ENCODE assay signal across 8 cellular contexts in genomic region chr10:110919349-110919931, GRCh38. TPM values are rescaled to one million over a fixed set of nuclear protein-coding genes. Genes with fewer than 3 reads are reported as not detected.
DNase-seq lines count a peak whose midpoint lies in the region; ATAC-seq and TF ChIP-seq lines count a peak whose summit lies in the region.

Gene SHOC2, plus strand, starts transcription at chr10:110919604. Its CDS starts 44,755 bp downstream, at chr10:110964359.

- no peaks in the 10 kb centered on the region for H3K9me3 Mint-ChIP-seq in activated naive CD4-positive, alpha-beta T cell treated with anti-CD3 and anti-CD28 coated beads, Interleukin-2, amount 10 ng/mL, durations not matched to agents 7 days and 5 days

- DNase-seq in NCI-H1436 (lab: John Stamatoyannopoulos, UW) (peak; percentile 85), NCI-H1436 treated with DMSO at 0.1 percent for 48 hours (lab: John Stamatoyannopoulos, UW) (no peak), Panc1 (ENCODE audit: low read depth, low spot score) (no peak), Right ventricle myocardium superior (peak; percentile 100), prostate gland (ENCODE audit: low spot score) (peak; percentile 99), aorta (peak; percentile 99 to 100)
- peak; percentile 99 for DNase-seq in activated naive CD4-positive, alpha-beta T cell treated with anti-CD3 and anti-CD28 coated beads, Interleukin-2, amount 10 ng/mL, durations not matched to agents 7 days and 5 days

- POLR2A ChIA-PET in Panc1 (lab: Charles Lee): interaction anchor here (0.6 to 1.8 kb wide), 6 partner anchors 9 to 626 kb away, joined by 4 to 14 read pairs (median 8); no protein-coding TSS in a partner anchor

- ATAC-seq in HG02798 (IDR thresholded peaks at IDR 0.05; ENCODE audit: poor library complexity, unreplicated experiment) (peak; percentile 17), Panc1 (peak; percentile 64), Right ventricle myocardium superior (ENCODE audit: poor library complexity) (peak; percentile 51), aorta (ENCODE audit: low FRiP score) (peak; percentile 60)

- no peaks in the 10 kb centered on the region for H3K9me3 ChIP-seq in Panc1 (ENCODE audit: control insufficient read depth, insufficient read depth, low read depth, low read length)
- no peaks in the 10 kb centered on the region for H3K9me3 ChIP-seq in prostate gland
- no peaks in the 10 kb centered on the region for H3K9me3 ChIP-seq in aorta (ENCODE audit: control insufficient read depth, low read length)

- 1% methylated on average over 52 of the region's 61 CpGs for WGBS in prostate gland
- WGBS in aorta, 2 donors: 0 to 1% methylated on average over 47 to 61 of the region's 61 CpGs

- H3K27ac ChIP-seq in Panc1 (ENCODE audit: low read length): peak within 1 kb of the TSS; percentile 96
- H3K27ac ChIP-seq in prostate gland: peak within 1 kb of the TSS; percentile 97 to 99
- H3K27ac ChIP-seq in aorta (ENCODE audit: low read depth in 1 of 2, low read length in 2 of 2): peak within 1 kb of the TSS; percentile 93 to 98

- peak; percentile 80 for TF ChIP-seq POLR2A in prostate gland (IDR thresholded peaks at IDR 0.05)

- H3K4me3 Mint-ChIP-seq in activated naive CD4-positive, alpha-beta T cell treated with anti-CD3 and anti-CD28 coated beads, Interleukin-2, amount 10 ng/mL, durations not matched to agents 7 days and 5 days: peak within 1 kb of the TSS; percentile 91

- TF ChIP-seq CTCF in Panc1 (IDR thresholded peaks at IDR 0.05) (peak; percentile 25; the same call in 1 of the 2 replicates), prostate gland (IDR thresholded peaks at IDR 0.05) (peak in 1 of 4 experiments; percentile 14)

- intact Hi-C loops in Panc1 (cut with micrococcal nuclease; ENCODE audit: unreplicated experiment) (no loop called here), Right ventricle myocardium superior (cut with DNase I) (no loop called here), prostate gland (cut with DNase I) (loop anchor here (10.0 kb wide), 1 partner anchor 615 kb away; the partner anchor contains the start of gene SMNDC1), aorta (cut with DNase I) (loop anchor here in 1 of 2 donors (2.0 kb wide), 1 partner anchor 47 kb away; no protein-coding TSS in a partner anchor)

- BruUV-seq in Panc1 (replicated peaks; lab: Mats Ljungman, UMichigan): no TSS peak

- CTCF ChIA-PET in Panc1 (lab: Charles Lee): interaction anchor here (0.6 to 1.0 kb wide), 4 partner anchors 48 to 297 kb away, joined by 3 to 13 read pairs (median 7); no protein-coding TSS in a partner anchor
- CTCF ChIA-PET in activated naive CD4-positive, alpha-beta T cell treated with anti-CD3 and anti-CD28 coated beads, Interleukin-2, amount 10 ng/mL, durations not matched to agents 7 days and 5 days (lab: Charles Lee): interaction anchor here (1.5 to 1.7 kb wide), 2 partner anchors 26 to 115 kb away, joined by 5 to 8 read pairs; no protein-coding TSS in a partner anchor

- H3K4me1 Mint-ChIP-seq in activated naive CD4-positive, alpha-beta T cell treated with anti-CD3 and anti-CD28 coated beads, Interleukin-2, amount 10 ng/mL, durations not matched to agents 7 days and 5 days: peaks cover 42% of the 10 kb centered on the region

- in situ Hi-C loops in Panc1 (cut with HindIII; ENCODE audit: low pct_unique_long_range_greater_than_20kb, low sequenced_read_pairs): no loop called here

- H3K27me3 ChIP-seq in Panc1 (ENCODE audit: control insufficient read depth, insufficient read depth, low read length): no peaks in the 10 kb centered on the region
- no peaks in the 10 kb centered on the region for H3K27me3 ChIP-seq in prostate gland (replicated peaks; ENCODE audit: insufficient read depth)
- no peaks in the 10 kb centered on the region for H3K27me3 ChIP-seq in aorta (ENCODE audit: control insufficient read depth in 1 of 2, insufficient read depth in 2 of 2, low read length in 1 of 2)

- H3K4me3 ChIP-seq in Panc1 (ENCODE audit: low read depth in 2 of 2, low read length in 2 of 2): peak within 1 kb of the TSS; percentile 91 to 93
- H3K4me3 ChIP-seq in prostate gland: peak within 1 kb of the TSS; percentile 76 to 80
- peak within 1 kb of the TSS; percentile 96 to 98 for H3K4me3 ChIP-seq in aorta (ENCODE audit: low read length in 2 of 2)

- no peaks in the 10 kb centered on the region for H3K27me3 Mint-ChIP-seq in activated naive CD4-positive, alpha-beta T cell treated with anti-CD3 and anti-CD28 coated beads, Interleukin-2, amount 10 ng/mL, durations not matched to agents 7 days and 5 days

- H3K36me3 Mint-ChIP-seq in activated naive CD4-positive, alpha-beta T cell treated with anti-CD3 and anti-CD28 coated beads, Interleukin-2, amount 10 ng/mL, durations not matched to agents 7 days and 5 days: peaks cover 7% of the 10 kb centered on the region

- H3K27ac Mint-ChIP-seq in activated naive CD4-positive, alpha-beta T cell treated with anti-CD3 and anti-CD28 coated beads, Interleukin-2, amount 10 ng/mL, durations not matched to agents 7 days and 5 days: peak within 1 kb of the TSS; percentile 98

- H3K4me1 ChIP-seq in Panc1 (ENCODE audit: control insufficient read depth, insufficient read depth, low read length) (peaks cover 47% of the 10 kb centered on the region), prostate gland (replicated peaks) (peaks cover 6% of the 10 kb centered on the region), aorta (ENCODE audit: control insufficient read depth in 1 of 2, insufficient read depth in 2 of 2, low read length in 2 of 2) (peaks cover 0 to 5% of the 10 kb centered on the region in 2 donors)

- H3K36me3 ChIP-seq in Panc1 (ENCODE audit: control insufficient read depth, insufficient read depth, low read length) (peaks cover 6% of the 10 kb centered on the region; the same call in 1 of the 2 replicates), prostate gland (no peaks in the 10 kb centered on the region), aorta (ENCODE audit: control insufficient read depth in 1 of 2, insufficient read depth in 2 of 2, low read length in 1 of 2) (no peaks in the 10 kb centered on the region)

RNA-seq across cellular contexts. Expression of gene SHOC2, which starts in this region (rescaled TPM):
- 56.6 TPM for total RNA-seq in Panc1 (2021; ENCODE audit: unreplicated experiment)
- 17.8 TPM for polyA plus RNA-seq in Panc1 (2012; ENCODE audit: insufficient read length)
- total RNA-seq in Right ventricle myocardium superior: 40.8 TPM
- total RNA-seq in prostate gland: 10 to 100 TPM; 31.3 to 56.1 TPM
- total RNA-seq in aorta: 10 to 100 TPM; 62.5 to 68.4 TPM
- polyA plus RNA-seq in aorta: 10 to 100 TPM; 17.6 to 33.1 TPM

Comparison
In these comparisons a context has a peak if more than half of its experiments do, and no peak if none do; other contexts are left out.
1. DNase-seq: peak in NCI-H1436 (single experiment), activated naive CD4-positive, alpha-beta T cell treated with anti-CD3 and anti-CD28 coated beads, Interleukin-2, amount 10 ng/mL, durations not matched to agents 7 days and 5 days (single experiment), Right ventricle myocardium superior (single experiment), prostate gland (single experiment) and aorta (2 of 2); none in NCI-H1436 treated with DMSO at 0.1 percent for 48 hours (single experiment) and Panc1 (single experiment).
2. Peak in every context shown above with its lines, with median percentiles within 50 percentile points of each other: ATAC-seq, H3K27ac ChIP-seq and H3K4me3 ChIP-seq.